In genomic region chr1:175963740-175964139, GRCh38 we compare ENCODE assay signal across 22 cellular contexts.
A peak's percentile ranks its signal among the peaks of the same experiment; 100 is the strongest.
DNase-seq lines count a peak whose midpoint lies in the region; ATAC-seq, FAIRE-seq and TF ChIP-seq lines count a peak whose summit lies in the region.
"Had no signal": no experiment of that assay in that cellular context is flagged by ENCODE, and none has a peak within 500 bp of the region (broad histone marks: within the 10 kb centered on the region; RNA-seq: fewer than 3 reads in every experiment).

No MANE protein-coding gene starts in this region.

- H3K4me1 Mint-ChIP-seq in CD8-positive, alpha-beta T cell (ENCODE audit: low read depth): peaks cover 4% of the 10 kb centered on the region

- CTCF ChIA-PET in CD8-positive, alpha-beta T cell (lab: Charles Lee): no interaction called here

- peak overlapping the region; percentile 66 for H3K27ac Mint-ChIP-seq in CD8-positive, alpha-beta T cell
- H3K27ac Mint-ChIP-seq: CD4-positive, alpha-beta T cell; HFFc6 had no signal

- no peaks in the 10 kb centered on the region for H3K9me3 Mint-ChIP-seq in CD8-positive, alpha-beta T cell
- H3K9me3 Mint-ChIP-seq: CD14-positive monocyte; CD4-positive, alpha-beta T cell; HFFc6 had no signal

- FAIRE-seq in TTC549 (lab: Jason Lieb, UNC) (peak; percentile 70), kidney (lab: Jason Lieb, UNC) (peak; percentile 38)
- FAIRE-seq: G401.6, GM12892, H54 had no signal

- no peaks in the 10 kb centered on the region for H3K27me3 ChIP-seq in CD8-positive, alpha-beta T cell (ENCODE audit: insufficient read depth, low read length)
- H3K27me3 ChIP-seq: BE2C; BLaER1 treated with 17β-estradiol and CSF1 and Interleukin-3, amounts not matched to agents 10 nM and 100 nM had no signal

- H3K4me3 Mint-ChIP-seq in CD8-positive, alpha-beta T cell: no peak overlapping the region
- H3K4me3 Mint-ChIP-seq: CD14-positive monocyte; CD4-positive, alpha-beta T cell; HFFc6 had no signal

- no peak overlapping the region for H3K9ac ChIP-seq in kidney (ENCODE audit: low read length in 2 of 2)
- H3K9ac ChIP-seq: BLaER1 treated with 17β-estradiol and CSF1 and Interleukin-3, amounts not matched to agents 10 nM and 100 nM had no signal

- no peak for DNase-seq in CD8-positive, alpha-beta T cell
- DNase-seq in kidney (no peak), Right ventricle myocardium superior (no peak)
- DNase-seq in activated CD4-positive, alpha-beta T cell treated with anti-CD3 and anti-CD28 coated beads for 1 hour: no peak
- DNase-seq: ACHN; AML-193; BE2C; Calu3; CD4-positive, alpha-beta T cell; COR-L47; DMS153; DND-41; GOT3; HFFc6 had no signal

- H3K4me3 ChIP-seq in CD8-positive, alpha-beta T cell (ENCODE audit: low read depth, low read length): no peak overlapping the region
- H3K4me3 ChIP-seq in kidney (ENCODE audit: low read length in 2 of 2): no peak overlapping the region
- H3K4me3 ChIP-seq: BLaER1 treated with 17β-estradiol and CSF1 and Interleukin-3, amounts not matched to agents 10 nM and 100 nM; HAP-1 had no signal

- H3K4me1 ChIP-seq in CD8-positive, alpha-beta T cell (ENCODE audit: insufficient read depth, low read length): no peaks in the 10 kb centered on the region
- no peaks in the 10 kb centered on the region for H3K4me1 ChIP-seq in kidney (ENCODE audit: control insufficient read depth in 1 of 2, insufficient read depth in 1 of 2, low read depth in 1 of 2, low read length in 2 of 2)
- H3K4me1 ChIP-seq: BE2C had no signal

- no peaks in the 10 kb centered on the region for H3K9me3 ChIP-seq in CD8-positive, alpha-beta T cell (ENCODE audit: low read length)
- no peaks in the 10 kb centered on the region for H3K9me3 ChIP-seq in kidney (ENCODE audit: control insufficient read depth in 1 of 2, low read length in 2 of 2)
- H3K9me3 ChIP-seq: BE2C; BLaER1 treated with 17β-estradiol and CSF1 and Interleukin-3, amounts not matched to agents 10 nM and 100 nM; HAP-1 had no signal

- POLR2A ChIA-PET in CD8-positive, alpha-beta T cell (lab: Charles Lee): no interaction called here

- no peaks in the 10 kb centered on the region for H3K36me3 ChIP-seq in CD8-positive, alpha-beta T cell (ENCODE audit: insufficient read depth, low read length)
- no peaks in the 10 kb centered on the region for H3K36me3 ChIP-seq in kidney (ENCODE audit: control insufficient read depth in 1 of 2, insufficient read depth in 2 of 2, low read length in 2 of 2)
- H3K36me3 ChIP-seq: BE2C, HAP-1 had no signal

- peaks cover 54% of the 10 kb centered on the region for H3K36me3 Mint-ChIP-seq in CD8-positive, alpha-beta T cell

- intact Hi-C loops in CD8-positive, alpha-beta T cell (cut with DNase I, micrococcal nuclease): no loop called here
- intact Hi-C loops in kidney (cut with DNase I) (no loop called here), Right ventricle myocardium superior (cut with DNase I) (no loop called here)

- no peak for ATAC-seq in CD8-positive, alpha-beta T cell
- ATAC-seq in HG02885 (IDR thresholded peaks at IDR 0.05; ENCODE audit: poor library complexity, unreplicated experiment) (no peak), Right ventricle myocardium superior (ENCODE audit: poor library complexity) (no peak)

- no peaks in the 10 kb centered on the region for H3K27me3 Mint-ChIP-seq in CD8-positive, alpha-beta T cell (ENCODE audit: low read depth)
- H3K27me3 Mint-ChIP-seq: CD4-positive, alpha-beta T cell had no signal

- no peak for TF ChIP-seq CTCF in CD8-positive, alpha-beta T cell (IDR thresholded peaks at IDR 0.05)
- no peak for TF ChIP-seq CTCF in kidney (IDR thresholded peaks at IDR 0.05; ENCODE audit: borderline replicate concordance, extremely low read depth, insufficient read depth)

- H3K27ac ChIP-seq in CD8-positive, alpha-beta T cell (ENCODE audit: low read depth, low read length): no peak overlapping the region
- no peak overlapping the region for H3K27ac ChIP-seq in kidney (ENCODE audit: low read depth in 2 of 2, low read length in 2 of 2)
- H3K27ac ChIP-seq: BLaER1 treated with 17β-estradiol and CSF1 and Interleukin-3, amounts not matched to agents 10 nM and 100 nM had no signal
